ENCODE assay signal across 1 cellular context in genomic region chr3:134084230-134084950, GRCh38.
TF ChIP-seq lines count a peak whose summit lies in the region.

No MANE protein-coding gene starts in this region.

TF ChIP-seq in IMR-90, 13 proteins besides CTCF, POLR2A, EP300 and RAD21 (continued from another document):
- TF ChIP-seq USF2 (IDR thresholded peaks at IDR 0.05; ENCODE audit: low read depth, low read length) (no peak), MXI1 (IDR thresholded peaks at IDR 0.05; ENCODE audit: borderline replicate concordance, low read depth, low read length) (no peak), RFX5 (IDR thresholded peaks at IDR 0.05; ENCODE audit: low read depth, low read length) (no peak), RCOR1 (IDR thresholded peaks at IDR 0.05; ENCODE audit: insufficient replicate concordance, low read length) (no peak), FOS (IDR thresholded peaks at IDR 0.05; ENCODE audit: low read depth, low read length) (no peak), MAFK (IDR thresholded peaks at IDR 0.05; ENCODE audit: low read depth, low read length) (no peak), NFE2L2 (IDR thresholded peaks at IDR 0.05; ENCODE audit: low read depth, low read length) (no peak), MAZ (IDR thresholded peaks at IDR 0.05; ENCODE audit: borderline replicate concordance, low read depth, low read length) (no peak), CHD1 (IDR thresholded peaks at IDR 0.05; ENCODE audit: low read depth, low read length) (no peak)
